Comparison of ENCODE assay signal across 9 cellular contexts in the genomic region with DNA sequence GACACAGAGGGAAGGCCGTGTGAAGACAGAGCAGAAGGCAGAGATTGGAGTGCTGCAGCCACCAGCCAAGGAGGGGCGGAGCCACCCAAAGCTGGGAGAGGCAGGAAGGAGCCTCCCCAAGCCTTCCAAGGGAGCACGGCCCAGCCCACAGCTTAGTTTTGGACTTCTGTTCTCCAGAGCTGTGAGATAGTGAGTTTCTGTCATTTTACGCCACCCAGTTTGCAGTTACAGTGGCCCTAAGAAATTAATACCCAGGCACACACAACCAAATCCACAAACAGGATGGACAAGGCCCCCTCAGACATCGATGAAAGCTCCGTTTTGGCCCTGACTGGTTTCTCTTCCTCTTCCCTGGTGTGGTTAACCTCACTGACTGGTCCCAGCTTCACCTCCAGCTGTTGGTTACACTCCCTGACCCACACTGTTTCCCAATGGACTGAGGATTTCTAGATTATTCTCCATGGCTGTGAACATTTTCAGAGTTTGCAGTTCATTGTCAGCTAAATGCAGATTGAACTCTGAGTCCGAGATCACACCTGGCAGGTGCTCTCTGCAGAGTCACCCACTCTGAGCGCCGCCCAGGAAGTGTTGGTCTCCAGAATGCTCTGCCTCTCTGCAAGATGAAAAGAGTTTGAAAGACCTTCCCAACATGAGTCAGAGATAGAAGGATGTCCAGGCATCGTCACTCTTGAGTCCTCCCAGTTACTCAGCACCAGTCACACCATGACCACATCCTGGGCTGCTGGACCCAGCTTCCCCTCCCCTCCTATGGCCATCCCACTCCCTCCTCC.
DNase-seq lines count a peak whose midpoint lies in the region; FAIRE-seq and TF ChIP-seq lines count a peak whose summit lies in the region.
"Had no signal": no experiment of that assay in that cellular context is flagged by ENCODE, and none has a peak within 500 bp of the region (broad histone marks: within the 10 kb centered on the region; RNA-seq: fewer than 3 reads in every experiment).

No MANE protein-coding gene starts in this region.

- H4K20me1 ChIP-seq in osteoblast (ENCODE audit: insufficient read depth, low read length) = no peaks in the 10 kb centered on the region

- intact Hi-C loops in kidney (cut with DNase I) = no loop called here

- peak overlapping the region; percentile 82 for H3K27ac ChIP-seq in osteoblast (ENCODE audit: low read depth, low read length)
- H3K27ac ChIP-seq in kidney (ENCODE audit: low read depth in 2 of 2, low read length in 2 of 2) = no peak overlapping the region
- H3K27ac ChIP-seq: KMS-11 had no signal

- H3K4me3 ChIP-seq in epithelial cell of proximal tubule (ENCODE audit: low read depth, low read length) (no peak overlapping the region), osteoblast (ENCODE audit: insufficient read depth, low read length) (peak overlapping the region; percentile 46), kidney (ENCODE audit: low read length in 2 of 2) (no peak overlapping the region)

- H3K36me3 ChIP-seq in osteoblast (ENCODE audit: insufficient read depth, low read length) (no peaks in the 10 kb centered on the region), kidney (ENCODE audit: control insufficient read depth in 1 of 2, insufficient read depth in 2 of 2, low read length in 2 of 2) (no peaks in the 10 kb centered on the region)

- H3K27me3 ChIP-seq in osteoblast (ENCODE audit: insufficient read depth, low read length) = no peaks in the 10 kb centered on the region

- H3K4me1 ChIP-seq in osteoblast (ENCODE audit: insufficient read depth, low read length) (peaks cover 23% of the 10 kb centered on the region), kidney (ENCODE audit: control insufficient read depth in 1 of 2, insufficient read depth in 1 of 2, low read depth in 1 of 2, low read length in 2 of 2) (peaks cover 0 to 2% of the 10 kb centered on the region in 2 donors)

- TF ChIP-seq POLR2A in GM12891 (IDR thresholded peaks at IDR 0.05; ENCODE audit: low read depth, low read length) = no peak

- H3K9ac ChIP-seq in kidney (ENCODE audit: low read length in 2 of 2) = no peak overlapping the region
- H3K9ac ChIP-seq: KMS-11 had no signal

- peak overlapping the region; percentile 76 for H3K4me2 ChIP-seq in osteoblast (ENCODE audit: insufficient read depth, low read length)
- H3K4me2 ChIP-seq: KMS-11 had no signal

- FAIRE-seq in GM12891 (lab: Jason Lieb, UNC) = no peak
- FAIRE-seq in RCC 7860 (lab: Jason Lieb, UNC) = peak; percentile 83
- no peak for FAIRE-seq in kidney (lab: Jason Lieb, UNC)

- DNase-seq in GM12891 (ENCODE audit: insufficient read length, low spot score) (no peak), RCC 7860 (ENCODE audit: low spot score) (peak; percentile 86), epithelial cell of proximal tubule (ENCODE audit: low read depth) (peak; percentile 15), osteoblast (ENCODE audit: insufficient read length, low spot score, missing footprints) (peak; percentile 96), kidney (no peak), NCI-H187 (lab: John Stamatoyannopoulos, UW) (no peak)
- DNase-seq in stimulated activated CD4-positive, alpha-beta T cell treated with anti-CD3 and anti-CD28 coated beads, Interleukin-4, amount 100 ng/mL, for 4 hours = no peak
- no peak for DNase-seq in stimulated activated CD4-positive, alpha-beta T cell treated with anti-CD3 and anti-CD28 coated beads, Interleukin-4, amount 100 ng/mL, for 24 hours

- H3K9me3 ChIP-seq in osteoblast (ENCODE audit: low read depth, low read length) (no peaks in the 10 kb centered on the region), kidney (ENCODE audit: control insufficient read depth in 1 of 2, low read length in 2 of 2) (no peaks in the 10 kb centered on the region)

- TF ChIP-seq CTCF in epithelial cell of proximal tubule (conservative IDR thresholded peaks at IDR 0.05; ENCODE audit: low read depth, low read length) (no peak), osteoblast (IDR thresholded peaks at IDR 0.05; ENCODE audit: extremely low read depth, low read depth, low read length) (no peak), kidney (IDR thresholded peaks at IDR 0.05; ENCODE audit: borderline replicate concordance, extremely low read depth, insufficient read depth) (no peak)

- H3K79me2 ChIP-seq in osteoblast (ENCODE audit: insufficient read depth, low read length) = no peaks in the 10 kb centered on the region

- H2AFZ ChIP-seq in osteoblast (ENCODE audit: low read length) = peak overlapping the region; percentile 73

TF ChIP-seq in GM12891, 5 proteins besides CTCF, POLR2A, EP300 and RAD21:
- TF ChIP-seq POU2F2 (IDR thresholded peaks at IDR 0.05; ENCODE audit: low read depth, low read length) = no peak
- peak; percentile 69 for TF ChIP-seq SPI1 (IDR thresholded peaks at IDR 0.05; ENCODE audit: low read depth, low read length)

Comparison
In these comparisons a context has a peak if more than half of its experiments do, and no peak if none do; other contexts are left out.
1. DNase-seq: peak in RCC 7860 (single experiment), epithelial cell of proximal tubule (single experiment) and osteoblast (single experiment); none in GM12891 (single experiment), stimulated activated CD4-positive, alpha-beta T cell treated with anti-CD3 and anti-CD28 coated beads, Interleukin-4, amount 100 ng/mL, for 4 hours (0 of 2), kidney (single experiment), NCI-H187 (0 of 2) and stimulated activated CD4-positive, alpha-beta T cell treated with anti-CD3 and anti-CD28 coated beads, Interleukin-4, amount 100 ng/mL, for 24 hours (single experiment).